Comparison of ENCODE assay signal across 11 cellular contexts in genomic region chr5:5667136-5667554, GRCh38.
"Had no signal": no experiment of that assay in that cellular context is flagged by ENCODE, and none has a peak within 500 bp of the region (broad histone marks: within the 10 kb centered on the region; RNA-seq: fewer than 3 reads in every experiment).

No MANE protein-coding gene starts in this region.

- H3K4me3 ChIP-seq: adrenal gland, lung, sigmoid colon, spleen, tibial nerve had no signal

- H3K27me3 ChIP-seq: adrenal gland, sigmoid colon, spleen, tibial nerve had no signal

- H3K9me3 ChIP-seq: adrenal gland, sigmoid colon, spleen, tibial nerve had no signal

- H3K4me1 ChIP-seq: sigmoid colon, spleen, tibial nerve had no signal

- H3K27ac ChIP-seq: adrenal gland, sigmoid colon, spleen, tibial nerve had no signal

- DNase-seq: activated gamma-delta T cell; adrenal gland; foreskin melanocyte; kidney; occipital lobe; posterior cingulate gyrus; sigmoid colon; spleen; stimulated activated naive CD8-positive, alpha-beta T cell treated with anti-CD3 and anti-CD28 coated beads, Interleukin-15, Interleukin-2, amounts not matched to agents 100 U/mL and 50 U/mL, for 24 hours had no signal

- H3K36me3 ChIP-seq: adrenal gland, sigmoid colon, spleen, tibial nerve had no signal
